Comparison of ENCODE assay signal across 1 cellular context in the genomic region with DNA sequence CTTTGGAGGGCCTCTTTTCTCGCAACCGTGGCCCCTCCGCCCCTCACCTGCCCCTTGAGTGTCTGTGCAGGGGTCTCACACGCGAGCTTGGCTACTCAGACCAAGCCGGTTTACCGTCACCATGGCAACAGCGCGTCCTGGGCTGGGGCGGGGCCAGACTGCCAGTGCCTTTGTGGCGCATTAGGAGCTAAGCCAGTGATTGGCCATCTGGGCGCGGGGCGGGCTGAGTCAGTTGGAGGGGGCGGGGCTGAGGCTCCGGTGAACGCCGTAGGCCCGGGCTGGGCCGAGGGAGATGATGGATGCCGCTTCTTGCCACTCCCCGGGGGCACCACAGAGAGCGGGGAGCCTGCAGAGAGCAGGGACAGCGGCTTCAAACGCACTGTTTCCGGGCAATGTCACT.
TF ChIP-seq lines count a peak whose summit lies in the region.

No MANE protein-coding gene starts in this region.

TF ChIP-seq in K562, 482 proteins besides CTCF, POLR2A, EP300 and RAD21 (continued from another document):
- TF ChIP-seq, protein P1, sequence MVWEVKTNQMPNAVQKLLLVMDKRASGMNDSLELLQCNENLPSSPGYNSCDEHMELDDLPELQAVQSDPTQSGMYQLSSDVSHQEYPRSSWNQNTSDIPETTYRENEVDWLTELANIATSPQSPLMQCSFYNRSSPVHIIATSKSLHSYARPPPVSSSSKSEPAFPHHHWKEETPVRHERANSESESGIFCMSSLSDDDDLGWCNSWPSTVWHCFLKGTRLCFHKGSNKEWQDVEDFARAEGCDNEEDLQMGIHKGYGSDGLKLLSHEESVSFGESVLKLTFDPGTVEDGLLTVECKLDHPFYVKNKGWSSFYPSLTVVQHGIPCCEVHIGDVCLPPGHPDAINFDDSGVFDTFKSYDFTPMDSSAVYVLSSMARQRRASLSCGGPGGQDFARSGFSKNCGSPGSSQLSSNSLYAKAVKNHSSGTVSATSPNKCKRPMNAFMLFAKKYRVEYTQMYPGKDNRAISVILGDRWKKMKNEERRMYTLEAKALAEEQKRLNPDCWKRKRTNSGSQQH (CRISPR knock-in tag; IDR thresholded peaks at IDR 0.05): no peak
- peak; percentile 98 for TF ChIP-seq RFX1 (IDR thresholded peaks at IDR 0.05)
- TF ChIP-seq BMI1 (IDR thresholded peaks at IDR 0.05; ENCODE audit: low read length): peak; percentile 78
- no peak for TF ChIP-seq BRCA1 (IDR thresholded peaks at IDR 0.05)
- TF ChIP-seq BRCA1 (CRISPR knock-in tag; IDR thresholded peaks at IDR 0.05): no peak
- TF ChIP-seq, protein P2, sequence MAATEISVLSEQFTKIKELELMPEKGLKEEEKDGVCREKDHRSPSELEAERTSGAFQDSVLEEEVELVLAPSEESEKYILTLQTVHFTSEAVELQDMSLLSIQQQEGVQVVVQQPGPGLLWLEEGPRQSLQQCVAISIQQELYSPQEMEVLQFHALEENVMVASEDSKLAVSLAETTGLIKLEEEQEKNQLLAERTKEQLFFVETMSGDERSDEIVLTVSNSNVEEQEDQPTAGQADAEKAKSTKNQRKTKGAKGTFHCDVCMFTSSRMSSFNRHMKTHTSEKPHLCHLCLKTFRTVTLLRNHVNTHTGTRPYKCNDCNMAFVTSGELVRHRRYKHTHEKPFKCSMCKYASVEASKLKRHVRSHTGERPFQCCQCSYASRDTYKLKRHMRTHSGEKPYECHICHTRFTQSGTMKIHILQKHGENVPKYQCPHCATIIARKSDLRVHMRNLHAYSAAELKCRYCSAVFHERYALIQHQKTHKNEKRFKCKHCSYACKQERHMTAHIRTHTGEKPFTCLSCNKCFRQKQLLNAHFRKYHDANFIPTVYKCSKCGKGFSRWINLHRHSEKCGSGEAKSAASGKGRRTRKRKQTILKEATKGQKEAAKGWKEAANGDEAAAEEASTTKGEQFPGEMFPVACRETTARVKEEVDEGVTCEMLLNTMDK (IDR thresholded peaks at IDR 0.05; ENCODE audit: borderline replicate concordance, insufficient read depth, low read depth, low read length, poor library complexity, severe bottlenecking): no peak
- TF ChIP-seq CSDE1 (IDR thresholded peaks at IDR 0.05): peak in 1 of 2 experiments; percentile 90; a peak in 1 of 4 replicates
- no peak for TF ChIP-seq GABPB2 (CRISPR knock-in tag; conservative IDR thresholded peaks at IDR 0.05)
- TF ChIP-seq, protein P3, sequence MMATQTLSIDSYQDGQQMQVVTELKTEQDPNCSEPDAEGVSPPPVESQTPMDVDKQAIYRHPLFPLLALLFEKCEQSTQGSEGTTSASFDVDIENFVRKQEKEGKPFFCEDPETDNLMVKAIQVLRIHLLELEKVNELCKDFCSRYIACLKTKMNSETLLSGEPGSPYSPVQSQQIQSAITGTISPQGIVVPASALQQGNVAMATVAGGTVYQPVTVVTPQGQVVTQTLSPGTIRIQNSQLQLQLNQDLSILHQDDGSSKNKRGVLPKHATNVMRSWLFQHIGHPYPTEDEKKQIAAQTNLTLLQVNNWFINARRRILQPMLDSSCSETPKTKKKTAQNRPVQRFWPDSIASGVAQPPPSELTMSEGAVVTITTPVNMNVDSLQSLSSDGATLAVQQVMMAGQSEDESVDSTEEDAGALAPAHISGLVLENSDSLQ (IDR thresholded peaks at IDR 0.05): peak; percentile 31
- peak; percentile 65; the same call in 1 of the 2 replicates for TF ChIP-seq MXI1 (IDR thresholded peaks at IDR 0.05; ENCODE audit: low read depth, low read length)
- TF ChIP-seq FOXJ2 (tag; IDR thresholded peaks at IDR 0.05): no peak
- TF ChIP-seq FOXM1 (IDR thresholded peaks at IDR 0.05; ENCODE audit: low read depth): no peak
- TF ChIP-seq FOXM1 (CRISPR knock-in tag; IDR thresholded peaks at IDR 0.05; ENCODE audit: low read depth): no peak
- TF ChIP-seq ZHX1 (conservative IDR thresholded peaks at IDR 0.05; ENCODE audit: low read length): no peak
- no peak for TF ChIP-seq HMGXB4 (CRISPR knock-in tag; IDR thresholded peaks at IDR 0.05)
- no peak for TF ChIP-seq NEUROD1 (IDR thresholded peaks at IDR 0.05; ENCODE audit: borderline replicate concordance, low read depth, low read length, partially characterized antibody)
- no peak for TF ChIP-seq SMAD1 (IDR thresholded peaks at IDR 0.05; ENCODE audit: low read depth, low read length, partially characterized antibody)
- no peak for TF ChIP-seq THRAP3 (IDR thresholded peaks at IDR 0.05; ENCODE audit: borderline replicate concordance)
- TF ChIP-seq TARDBP (IDR thresholded peaks at IDR 0.05): 0 out of 2 replicates have a peak, but pooled peaks have one; percentile 40
- TF ChIP-seq ZNF655 (CRISPR knock-in tag; IDR thresholded peaks at IDR 0.05): no peak
- TF ChIP-seq KLF6 (CRISPR knock-in tag; IDR thresholded peaks at IDR 0.05; ENCODE audit: borderline replicate concordance): no peak
- TF ChIP-seq, protein P4, sequence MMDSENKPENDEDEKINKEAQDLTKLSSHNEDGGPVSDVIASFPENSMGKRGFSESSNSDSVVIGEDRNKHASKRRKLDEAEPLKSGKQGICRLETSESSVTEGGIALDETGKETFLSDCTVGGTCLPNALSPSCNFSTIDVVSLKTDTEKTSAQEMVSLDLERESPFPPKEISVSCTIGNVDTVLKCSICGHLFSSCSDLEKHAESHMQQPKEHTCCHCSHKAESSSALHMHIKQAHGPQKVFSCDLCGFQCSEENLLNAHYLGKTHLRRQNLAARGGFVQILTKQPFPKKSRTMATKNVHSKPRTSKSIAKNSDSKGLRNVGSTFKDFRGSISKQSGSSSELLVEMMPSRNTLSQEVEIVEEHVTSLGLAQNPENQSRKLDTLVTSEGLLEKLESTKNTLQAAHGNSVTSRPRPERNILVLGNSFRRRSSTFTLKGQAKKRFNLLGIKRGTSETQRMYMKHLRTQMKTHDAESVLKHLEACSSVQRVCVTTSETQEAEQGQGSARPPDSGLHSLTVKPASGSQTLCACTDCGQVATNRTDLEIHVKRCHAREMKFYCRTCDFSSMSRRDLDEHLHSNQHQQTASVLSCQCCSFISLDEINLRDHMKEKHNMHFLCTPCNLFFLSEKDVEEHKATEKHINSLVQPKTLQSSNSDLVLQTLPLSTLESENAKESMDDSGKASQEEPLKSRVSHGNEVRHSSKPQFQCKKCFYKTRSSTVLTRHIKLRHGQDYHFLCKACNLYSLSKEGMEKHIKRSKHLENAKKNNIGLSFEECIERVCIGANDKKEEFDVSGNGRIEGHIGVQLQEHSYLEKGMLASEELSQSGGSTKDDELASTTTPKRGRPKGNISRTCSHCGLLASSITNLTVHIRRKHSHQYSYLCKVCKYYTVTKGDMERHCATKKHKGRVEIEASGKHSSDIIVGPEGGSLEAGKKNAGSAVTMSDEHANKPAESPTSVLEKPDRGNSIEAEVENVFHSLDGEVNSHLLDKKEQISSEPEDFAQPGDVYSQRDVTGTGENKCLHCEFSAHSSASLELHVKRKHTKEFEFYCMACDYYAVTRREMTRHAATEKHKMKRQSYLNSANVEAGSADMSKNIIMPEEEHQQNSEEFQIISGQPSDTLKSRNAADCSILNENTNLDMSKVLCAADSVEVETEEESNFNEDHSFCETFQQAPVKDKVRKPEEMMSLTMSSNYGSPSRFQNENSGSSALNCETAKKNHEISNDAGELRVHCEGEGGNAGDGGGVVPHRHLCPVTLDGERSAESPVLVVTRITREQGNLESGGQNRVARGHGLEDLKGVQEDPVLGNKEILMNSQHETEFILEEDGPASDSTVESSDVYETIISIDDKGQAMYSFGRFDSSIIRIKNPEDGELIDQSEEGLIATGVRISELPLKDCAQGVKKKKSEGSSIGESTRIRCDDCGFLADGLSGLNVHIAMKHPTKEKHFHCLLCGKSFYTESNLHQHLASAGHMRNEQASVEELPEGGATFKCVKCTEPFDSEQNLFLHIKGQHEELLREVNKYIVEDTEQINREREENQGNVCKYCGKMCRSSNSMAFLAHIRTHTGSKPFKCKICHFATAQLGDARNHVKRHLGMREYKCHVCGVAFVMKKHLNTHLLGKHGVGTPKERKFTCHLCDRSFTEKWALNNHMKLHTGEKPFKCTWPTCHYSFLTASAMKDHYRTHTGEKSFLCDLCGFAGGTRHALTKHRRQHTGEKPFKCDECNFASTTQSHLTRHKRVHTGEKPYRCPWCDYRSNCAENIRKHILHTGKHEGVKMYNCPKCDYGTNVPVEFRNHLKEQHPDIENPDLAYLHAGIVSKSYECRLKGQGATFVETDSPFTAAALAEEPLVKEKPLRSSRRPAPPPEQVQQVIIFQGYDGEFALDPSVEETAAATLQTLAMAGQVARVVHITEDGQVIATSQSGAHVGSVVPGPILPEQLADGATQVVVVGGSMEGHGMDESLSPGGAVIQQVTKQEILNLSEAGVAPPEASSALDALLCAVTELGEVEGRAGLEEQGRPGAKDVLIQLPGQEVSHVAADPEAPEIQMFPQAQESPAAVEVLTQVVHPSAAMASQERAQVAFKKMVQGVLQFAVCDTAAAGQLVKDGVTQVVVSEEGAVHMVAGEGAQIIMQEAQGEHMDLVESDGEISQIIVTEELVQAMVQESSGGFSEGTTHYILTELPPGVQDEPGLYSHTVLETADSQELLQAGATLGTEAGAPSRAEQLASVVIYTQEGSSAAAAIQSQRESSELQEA (IDR thresholded peaks at IDR 0.05; ENCODE audit: low read depth): no peak
- TF ChIP-seq, protein P5, sequence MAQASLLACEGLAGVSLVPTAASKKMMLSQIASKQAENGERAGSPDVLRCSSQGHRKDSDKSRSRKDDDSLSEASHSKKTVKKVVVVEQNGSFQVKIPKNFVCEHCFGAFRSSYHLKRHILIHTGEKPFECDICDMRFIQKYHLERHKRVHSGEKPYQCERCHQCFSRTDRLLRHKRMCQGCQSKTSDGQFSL (CRISPR knock-in tag; IDR thresholded peaks at IDR 0.05): no peak
- TF ChIP-seq, protein P5 (tag; IDR thresholded peaks at IDR 0.05): no peak
- TF ChIP-seq PTTG1 (tag; IDR thresholded peaks at IDR 0.05; ENCODE audit: low read depth): no peak
- TF ChIP-seq NFIC (IDR thresholded peaks at IDR 0.05): no peak
- TF ChIP-seq ZBTB12 (CRISPR knock-in tag; IDR thresholded peaks at IDR 0.05): no peak
- TF ChIP-seq RBM15 (IDR thresholded peaks at IDR 0.05; ENCODE audit: insufficient read depth, low read length): no peak
- no peak for TF ChIP-seq MCM7 (IDR thresholded peaks at IDR 0.05)
- 0 out of 4 replicates have a peak, but pooled peaks of 1 of the 2 experiments have one; percentile 12 for TF ChIP-seq NRF1 (conservative IDR thresholded peaks at IDR 0.05 in 1 of 2, IDR thresholded peaks at IDR 0.05 in 1 of 2)
- TF ChIP-seq ZFP36 (IDR thresholded peaks at IDR 0.05; ENCODE audit: low read depth, low read length, partially characterized antibody): no peak
- no peak for TF ChIP-seq SAFB (IDR thresholded peaks at IDR 0.05; ENCODE audit: borderline replicate concordance, low read depth, low read length)
